In genomic region chr11:96294289-96294688, GRCh38 we compare ENCODE assay signal across 18 cellular contexts. TPM values are rescaled to one million over a fixed set of nuclear protein-coding genes. Genes with fewer than 3 reads are reported as not detected.
DNase-seq lines count a peak whose midpoint lies in the region; ATAC-seq and TF ChIP-seq lines count a peak whose summit lies in the region.
"Had no signal": no experiment of that assay in that cellular context is flagged by ENCODE, and none has a peak within 500 bp of the region (broad histone marks: within the 10 kb centered on the region; RNA-seq: fewer than 3 reads in every experiment).

No MANE protein-coding gene starts in this region.

- ATAC-seq in T-cell (replicated peaks in 1 of 4): peak in 1 of 4 experiments; percentile 33
- ATAC-seq: HepG2 had no signal

- 82% methylated on average over 3 of the region's 3 CpGs for WGBS in hepatocyte (ENCODE audit: low lambda C conversion rate, missing lambda C conversion rate)

- CTCF ChIA-PET in T-cell (lab: Charles Lee): interaction anchor here in 1 of 2 donors (0.5 to 2.4 kb wide), 4 partner anchors 12 to 73 kb away, joined by 3 to 7 read pairs (median 4); partner anchors contain the start of gene MAML2

- peak overlapping the region; percentile 51 for H3K4me3 Mint-ChIP-seq in T-helper 2 cell treated with Interferon-gamma antibody and Interleukin-4, amounts not matched to agents 5 μg/mL and 100 μg/mL, for 36 hours
- peak overlapping the region; percentile 11 to 64 (median 24) for H3K4me3 Mint-ChIP-seq in T-cell
- H3K4me3 Mint-ChIP-seq: activated T-helper 1 cell treated with anti-CD3 and anti-CD28 coated beads, Interleukin-12 subunit alpha, Interleukin-12 subunit beta, Interleukin-2, Interleukin-4 antibody, amounts not matched to agents 30 ng/mL and 10 ng/mL and 1 ng/mL, durations not matched to agents 14 hours and 24 hours and 36 hours had no signal

- no peak for TF ChIP-seq CTCF in hepatocyte (IDR thresholded peaks at IDR 0.05; ENCODE audit: poor library complexity)

- H3K4me1 Mint-ChIP-seq in T-helper 2 cell treated with Interferon-gamma antibody and Interleukin-4, amounts not matched to agents 5 μg/mL and 100 μg/mL, for 36 hours (ENCODE audit: low read depth): peaks cover 49% of the 10 kb centered on the region
- H3K4me1 Mint-ChIP-seq in T-cell: peaks cover 78 to 84% (median 81%) of the 10 kb centered on the region in 3 donors

- peaks cover 76% of the 10 kb centered on the region for H3K79me2 ChIP-seq in hepatocyte

- H3K27me3 ChIP-seq in skeletal muscle satellite cell (ENCODE audit: control insufficient read depth, insufficient read depth, low read length): no peaks in the 10 kb centered on the region
- no peaks in the 10 kb centered on the region for H3K27me3 ChIP-seq in hepatocyte
- H3K27me3 ChIP-seq: gastrocnemius medialis, right atrium auricular region, SJSA1 had no signal

- H3K4me1 ChIP-seq in skeletal muscle satellite cell (ENCODE audit: control insufficient read depth, insufficient read depth, low read length): peaks cover 25% of the 10 kb centered on the region
- H3K4me1 ChIP-seq in hepatocyte (ENCODE audit: insufficient read depth): no peaks in the 10 kb centered on the region
- H3K4me1 ChIP-seq: gastrocnemius medialis had no signal

- peaks cover 6% of the 10 kb centered on the region for H3K36me3 Mint-ChIP-seq in T-helper 2 cell treated with Interferon-gamma antibody and Interleukin-4, amounts not matched to agents 5 μg/mL and 100 μg/mL, for 36 hours (ENCODE audit: low read depth)
- peaks cover 36% of the 10 kb centered on the region for H3K36me3 Mint-ChIP-seq in T-cell

- H4K20me1 ChIP-seq in hepatocyte (ENCODE audit: insufficient read depth, poor library complexity, severe bottlenecking): no peaks in the 10 kb centered on the region

- H3K4me2 ChIP-seq in skeletal muscle satellite cell (ENCODE audit: low read length) (peak overlapping the region; percentile 46), hepatocyte (no peak overlapping the region)

- H3K9me3 Mint-ChIP-seq in T-helper 2 cell treated with Interferon-gamma antibody and Interleukin-4, amounts not matched to agents 5 μg/mL and 100 μg/mL, for 36 hours: no peaks in the 10 kb centered on the region
- H3K9me3 Mint-ChIP-seq in T-cell: no peaks in the 10 kb centered on the region
- H3K9me3 Mint-ChIP-seq: activated T-helper 1 cell treated with anti-CD3 and anti-CD28 coated beads, Interleukin-12 subunit alpha, Interleukin-12 subunit beta, Interleukin-2, Interleukin-4 antibody, amounts not matched to agents 30 ng/mL and 10 ng/mL and 1 ng/mL, durations not matched to agents 14 hours and 24 hours and 36 hours had no signal

- peak overlapping the region; percentile 41 for H3K27ac Mint-ChIP-seq in T-helper 2 cell treated with Interferon-gamma antibody and Interleukin-4, amounts not matched to agents 5 μg/mL and 100 μg/mL, for 36 hours
- H3K27ac Mint-ChIP-seq in T-cell: peak overlapping the region; percentile 40 to 53
- H3K27ac Mint-ChIP-seq: activated T-helper 1 cell treated with anti-CD3 and anti-CD28 coated beads, Interleukin-12 subunit alpha, Interleukin-12 subunit beta, Interleukin-2, Interleukin-4 antibody, amounts not matched to agents 30 ng/mL and 10 ng/mL and 1 ng/mL, durations not matched to agents 14 hours and 24 hours and 36 hours had no signal

- H2AFZ ChIP-seq in hepatocyte: no peak overlapping the region

- no peaks in the 10 kb centered on the region for H3K27me3 Mint-ChIP-seq in T-helper 2 cell treated with Interferon-gamma antibody and Interleukin-4, amounts not matched to agents 5 μg/mL and 100 μg/mL, for 36 hours (ENCODE audit: low read depth)
- no peaks in the 10 kb centered on the region for H3K27me3 Mint-ChIP-seq in T-cell

- no peak overlapping the region for H3K27ac ChIP-seq in hepatocyte
- H3K27ac ChIP-seq: SJSA1 had no signal

- H3K36me3 ChIP-seq in skeletal muscle satellite cell (ENCODE audit: insufficient read depth, low read length) (peaks cover 3% of the 10 kb centered on the region), hepatocyte (replicated peaks; ENCODE audit: insufficient read depth, low read depth) (no peaks in the 10 kb centered on the region)
- H3K36me3 ChIP-seq: gastrocnemius medialis, right atrium auricular region, SJSA1 had no signal

- peak overlapping the region; percentile 7 for H3K9ac ChIP-seq in skeletal muscle satellite cell (ENCODE audit: low read depth, low read length)

- no peaks in the 10 kb centered on the region for H3K9me2 ChIP-seq in hepatocyte (replicated peaks; ENCODE audit: insufficient read depth)

- DNase-seq in T-helper 2 cell treated with Interferon-gamma antibody and Interleukin-4, amounts not matched to agents 5 μg/mL and 100 μg/mL, for 36 hours (ENCODE audit: low spot score): no peak
- DNase-seq in T-helper 2 cell: no peak
- no peak for DNase-seq in T-cell
- peak; percentile 46 for DNase-seq in dermis blood vessel endothelial cell
- no peak for DNase-seq in NCI-H2029 (lab: John Stamatoyannopoulos, UW)
- no peak for DNase-seq in stimulated activated CD4-positive, alpha-beta T cell treated with anti-CD3 and anti-CD28 coated beads, Interleukin-4, amount 100 ng/mL, for 1 hour
- no peak for DNase-seq in hepatocyte (ENCODE audit: low spot score)
- DNase-seq: effector memory CD4-positive, alpha-beta T cell; gastrocnemius medialis; GDM1; mucosa of descending colon; NCI-H2171 treated with DMSO at 0.1 percent for 48 hours; stimulated activated naive CD4-positive, alpha-beta T cell treated with Interleukin-2 at 50 U/mL for 16 hours had no signal

- POLR2A ChIA-PET in T-cell (lab: Charles Lee): interaction anchor here (0.7 to 1.2 kb wide), 5 partner anchors 17 to 1062 kb away, joined by 3 to 7 read pairs (median 3); no protein-coding TSS in a partner anchor

- H3K9me3 ChIP-seq in skeletal muscle satellite cell (replicated peaks; ENCODE audit: low read length) (no peaks in the 10 kb centered on the region), hepatocyte (ENCODE audit: low read depth) (no peaks in the 10 kb centered on the region)
- H3K9me3 ChIP-seq: gastrocnemius medialis, mucosa of descending colon, right atrium auricular region, SJSA1 had no signal

- no peak overlapping the region for H3K4me3 ChIP-seq in skeletal muscle satellite cell (ENCODE audit: low read length)
- H3K4me3 ChIP-seq in hepatocyte: no peak overlapping the region
- H3K4me3 ChIP-seq: mucosa of descending colon, right atrium auricular region, SJSA1 had no signal

RNA-seq across cellular contexts. Expression of gene MAML2, which starts 48.7 kb away (rescaled TPM):
- 10 to 100 TPM; 30.4 to 66.7 (median 35.1) TPM for total RNA-seq in T-cell
- 6.3 and 8.7 TPM in 2 replicates for total RNA-seq in dermis blood vessel endothelial cell
- total RNA-seq in skeletal muscle satellite cell (2012; rRNA removed): 14.0 and 15.0 TPM in 2 replicates
- total RNA-seq in hepatocyte: 14.0 and 15.3 TPM in 2 replicates
- polyA plus RNA-seq in hepatocyte: 4.7 and 5.8 TPM in 2 replicates
